ENCODE assay signal across 1 cellular context in the genomic region with DNA sequence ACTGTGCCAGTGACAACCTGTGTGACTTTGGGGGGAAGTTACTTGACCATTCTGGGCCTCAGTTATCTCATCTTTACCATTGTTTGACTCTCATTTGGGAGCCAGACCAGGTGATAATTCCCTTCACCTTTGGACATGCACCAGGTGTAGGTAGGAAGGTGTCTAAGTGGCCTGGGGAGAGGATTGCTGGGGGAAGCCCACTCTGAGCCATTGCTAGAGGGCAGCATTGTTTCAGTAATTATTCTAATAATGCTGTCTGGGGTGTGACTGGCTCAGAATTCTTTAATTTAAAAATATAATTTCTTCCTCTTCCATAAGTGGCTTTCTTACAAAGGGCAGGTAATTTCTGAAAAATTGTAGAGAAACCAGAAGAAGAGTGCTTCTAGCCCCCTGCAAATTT.
TF ChIP-seq lines count a peak whose summit lies in the region.

No MANE protein-coding gene starts in this region.

TF ChIP-seq in SK-N-SH, 30 proteins besides CTCF, POLR2A, EP300 and RAD21 (continued from another document):
- TF ChIP-seq, protein P1, sequence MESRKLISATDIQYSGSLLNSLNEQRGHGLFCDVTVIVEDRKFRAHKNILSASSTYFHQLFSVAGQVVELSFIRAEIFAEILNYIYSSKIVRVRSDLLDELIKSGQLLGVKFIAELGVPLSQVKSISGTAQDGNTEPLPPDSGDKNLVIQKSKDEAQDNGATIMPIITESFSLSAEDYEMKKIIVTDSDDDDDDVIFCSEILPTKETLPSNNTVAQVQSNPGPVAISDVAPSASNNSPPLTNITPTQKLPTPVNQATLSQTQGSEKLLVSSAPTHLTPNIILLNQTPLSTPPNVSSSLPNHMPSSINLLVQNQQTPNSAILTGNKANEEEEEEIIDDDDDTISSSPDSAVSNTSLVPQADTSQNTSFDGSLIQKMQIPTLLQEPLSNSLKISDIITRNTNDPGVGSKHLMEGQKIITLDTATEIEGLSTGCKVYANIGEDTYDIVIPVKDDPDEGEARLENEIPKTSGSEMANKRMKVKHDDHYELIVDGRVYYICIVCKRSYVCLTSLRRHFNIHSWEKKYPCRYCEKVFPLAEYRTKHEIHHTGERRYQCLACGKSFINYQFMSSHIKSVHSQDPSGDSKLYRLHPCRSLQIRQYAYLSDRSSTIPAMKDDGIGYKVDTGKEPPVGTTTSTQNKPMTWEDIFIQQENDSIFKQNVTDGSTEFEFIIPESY (IDR thresholded peaks at IDR 0.05; ENCODE audit: borderline replicate concordance, low read depth) = no peak
TF ChIP-seq in SK-N-SH: peak in this region for 0.
